1 cellular context compared by ENCODE assay signal in the genomic region with DNA sequence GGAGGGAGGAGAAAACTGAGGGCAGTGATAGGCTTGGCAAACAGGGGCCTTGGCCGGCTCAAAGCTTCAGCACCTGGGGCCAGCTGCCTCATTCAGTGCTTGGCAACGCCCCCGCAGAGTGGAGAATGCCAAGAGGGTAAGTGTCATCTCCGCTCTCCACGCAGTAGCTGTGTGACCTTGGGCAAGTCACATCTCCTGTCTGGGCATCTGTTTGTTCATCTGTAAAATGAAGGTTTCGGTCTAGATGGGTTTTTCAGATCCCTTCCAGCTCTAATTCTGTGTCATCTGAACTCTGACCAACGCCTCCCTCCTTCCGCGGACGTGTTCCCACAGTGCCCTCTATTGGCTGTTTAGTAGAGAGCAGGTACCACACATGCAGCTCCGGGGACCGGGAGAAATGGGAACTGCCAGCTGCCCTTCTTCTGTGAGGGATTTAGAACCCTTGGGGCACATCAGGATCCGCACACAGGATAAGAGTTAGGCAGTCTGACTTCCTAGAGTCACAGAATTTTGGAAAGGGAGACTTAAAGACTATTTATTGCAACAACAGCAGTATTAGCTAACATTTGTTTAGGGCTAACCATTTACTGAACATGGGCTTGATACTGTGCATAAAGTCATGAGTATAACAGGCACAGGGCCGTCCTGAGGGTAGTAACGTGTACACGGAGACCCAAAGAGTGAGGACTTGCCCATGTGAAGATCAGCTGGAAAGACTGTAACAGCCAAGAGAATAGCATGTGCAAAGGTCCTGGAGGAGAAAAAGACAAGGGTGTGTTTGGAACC.
TF ChIP-seq lines count a peak whose summit lies in the region.

No MANE protein-coding gene starts in this region.

TF ChIP-seq in HepG2, 621 proteins besides CTCF, POLR2A, EP300 and RAD21 (continued from another document and continues in another):
- TF ChIP-seq HMGXB4 (CRISPR knock-in tag; IDR thresholded peaks at IDR 0.05; ENCODE audit: borderline replicate concordance in 1 of 2, low read depth in 1 of 2), result peak in 1 of 2 experiments; percentile 57; a peak in 1 of 4 replicates
- no peak for TF ChIP-seq PCBP2 (optimal IDR thresholded peaks at IDR 0.05; ENCODE audit: low read depth, low read length, poor library complexity, severe bottlenecking)
- no peak for TF ChIP-seq ZSCAN12 (CRISPR knock-in tag; IDR thresholded peaks at IDR 0.05)
- no peak for TF ChIP-seq HOXA7 (CRISPR knock-in tag; IDR thresholded peaks at IDR 0.05)
- no peak for TF ChIP-seq ZFP90 (CRISPR knock-in tag; IDR thresholded peaks at IDR 0.05; ENCODE audit: borderline replicate concordance)
- TF ChIP-seq ZNF709 (CRISPR knock-in tag; IDR thresholded peaks at IDR 0.05), result 0 out of 2 replicates have a peak, but pooled peaks have one; percentile 48
- TF ChIP-seq E2F5 (CRISPR knock-in tag; conservative IDR thresholded peaks at IDR 0.05), result peak; percentile 19; the same call in 1 of the 2 replicates
- TF ChIP-seq, protein P1, sequence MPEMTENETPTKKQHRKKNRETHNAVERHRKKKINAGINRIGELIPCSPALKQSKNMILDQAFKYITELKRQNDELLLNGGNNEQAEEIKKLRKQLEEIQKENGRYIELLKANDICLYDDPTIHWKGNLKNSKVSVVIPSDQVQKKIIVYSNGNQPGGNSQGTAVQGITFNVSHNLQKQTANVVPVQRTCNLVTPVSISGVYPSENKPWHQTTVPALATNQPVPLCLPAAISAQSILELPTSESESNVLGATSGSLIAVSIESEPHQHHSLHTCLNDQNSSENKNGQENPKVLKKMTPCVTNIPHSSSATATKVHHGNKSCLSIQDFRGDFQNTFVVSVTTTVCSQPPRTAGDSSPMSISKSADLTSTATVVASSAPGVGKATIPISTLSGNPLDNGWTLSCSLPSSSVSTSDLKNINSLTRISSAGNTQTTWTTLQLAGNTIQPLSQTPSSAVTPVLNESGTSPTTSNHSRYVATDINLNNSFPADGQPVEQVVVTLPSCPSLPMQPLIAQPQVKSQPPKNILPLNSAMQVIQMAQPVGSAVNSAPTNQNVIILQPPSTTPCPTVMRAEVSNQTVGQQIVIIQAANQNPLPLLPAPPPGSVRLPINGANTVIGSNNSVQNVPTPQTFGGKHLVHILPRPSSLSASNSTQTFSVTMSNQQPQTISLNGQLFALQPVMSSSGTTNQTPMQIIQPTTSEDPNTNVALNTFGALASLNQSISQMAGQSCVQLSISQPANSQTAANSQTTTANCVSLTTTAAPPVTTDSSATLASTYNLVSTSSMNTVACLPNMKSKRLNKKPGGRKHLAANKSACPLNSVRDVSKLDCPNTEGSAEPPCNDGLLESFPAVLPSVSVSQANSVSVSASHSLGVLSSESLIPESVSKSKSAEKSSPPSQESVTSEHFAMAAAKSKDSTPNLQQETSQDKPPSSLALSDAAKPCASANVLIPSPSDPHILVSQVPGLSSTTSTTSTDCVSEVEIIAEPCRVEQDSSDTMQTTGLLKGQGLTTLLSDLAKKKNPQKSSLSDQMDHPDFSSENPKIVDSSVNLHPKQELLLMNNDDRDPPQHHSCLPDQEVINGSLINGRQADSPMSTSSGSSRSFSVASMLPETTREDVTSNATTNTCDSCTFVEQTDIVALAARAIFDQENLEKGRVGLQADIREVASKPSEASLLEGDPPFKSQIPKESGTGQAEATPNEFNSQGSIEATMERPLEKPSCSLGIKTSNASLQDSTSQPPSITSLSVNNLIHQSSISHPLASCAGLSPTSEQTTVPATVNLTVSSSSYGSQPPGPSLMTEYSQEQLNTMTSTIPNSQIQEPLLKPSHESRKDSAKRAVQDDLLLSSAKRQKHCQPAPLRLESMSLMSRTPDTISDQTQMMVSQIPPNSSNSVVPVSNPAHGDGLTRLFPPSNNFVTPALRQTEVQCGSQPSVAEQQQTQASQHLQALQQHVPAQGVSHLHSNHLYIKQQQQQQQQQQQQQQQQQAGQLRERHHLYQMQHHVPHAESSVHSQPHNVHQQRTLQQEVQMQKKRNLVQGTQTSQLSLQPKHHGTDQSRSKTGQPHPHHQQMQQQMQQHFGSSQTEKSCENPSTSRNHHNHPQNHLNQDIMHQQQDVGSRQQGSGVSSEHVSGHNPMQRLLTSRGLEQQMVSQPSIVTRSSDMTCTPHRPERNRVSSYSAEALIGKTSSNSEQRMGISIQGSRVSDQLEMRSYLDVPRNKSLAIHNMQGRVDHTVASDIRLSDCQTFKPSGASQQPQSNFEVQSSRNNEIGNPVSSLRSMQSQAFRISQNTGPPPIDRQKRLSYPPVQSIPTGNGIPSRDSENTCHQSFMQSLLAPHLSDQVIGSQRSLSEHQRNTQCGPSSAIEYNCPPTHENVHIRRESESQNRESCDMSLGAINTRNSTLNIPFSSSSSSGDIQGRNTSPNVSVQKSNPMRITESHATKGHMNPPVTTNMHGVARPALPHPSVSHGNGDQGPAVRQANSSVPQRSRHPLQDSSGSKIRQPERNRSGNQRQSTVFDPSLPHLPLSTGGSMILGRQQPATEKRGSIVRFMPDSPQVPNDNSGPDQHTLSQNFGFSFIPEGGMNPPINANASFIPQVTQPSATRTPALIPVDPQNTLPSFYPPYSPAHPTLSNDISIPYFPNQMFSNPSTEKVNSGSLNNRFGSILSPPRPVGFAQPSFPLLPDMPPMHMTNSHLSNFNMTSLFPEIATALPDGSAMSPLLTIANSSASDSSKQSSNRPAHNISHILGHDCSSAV (CRISPR knock-in tag; IDR thresholded peaks at IDR 0.05; ENCODE audit: borderline replicate concordance), result no peak
- TF ChIP-seq FOXO1 (CRISPR knock-in tag; IDR thresholded peaks at IDR 0.05), result peak; percentile 26; the same call in 1 of the 2 replicates
- TF ChIP-seq THYN1 (CRISPR knock-in tag; IDR thresholded peaks at IDR 0.05; ENCODE audit: borderline replicate concordance, low read depth), result no peak
- no peak for TF ChIP-seq AFF4 (CRISPR knock-in tag; IDR thresholded peaks at IDR 0.05)
- TF ChIP-seq ZNF335 (CRISPR knock-in tag; IDR thresholded peaks at IDR 0.05), result 0 out of 2 replicates have a peak, but pooled peaks have one; percentile 37
- 0 out of 2 replicates have a peak, but pooled peaks have one; percentile 41 for TF ChIP-seq ZNF598 (CRISPR knock-in tag; IDR thresholded peaks at IDR 0.05; ENCODE audit: borderline replicate concordance)
- TF ChIP-seq PHF21A (CRISPR knock-in tag; IDR thresholded peaks at IDR 0.05), result no peak
- no peak for TF ChIP-seq YY1 (IDR thresholded peaks at IDR 0.05; ENCODE audit: insufficient read depth, insufficient replicate concordance, low read depth, low read length)
- 0 out of 2 replicates have a peak, but pooled peaks have one; percentile 28 for TF ChIP-seq ZNF232 (CRISPR knock-in tag; IDR thresholded peaks at IDR 0.05; ENCODE audit: borderline replicate concordance)
- TF ChIP-seq RXRA (CRISPR knock-in tag; IDR thresholded peaks at IDR 0.05), result 0 out of 2 replicates have a peak, but pooled peaks have one; percentile 40
- no peak for TF ChIP-seq ATAD3A (CRISPR knock-in tag; IDR thresholded peaks at IDR 0.05)
- no peak for TF ChIP-seq ZNF180 (CRISPR knock-in tag; IDR thresholded peaks at IDR 0.05; ENCODE audit: borderline replicate concordance, low read depth)
- no peak for TF ChIP-seq TBX3 (IDR thresholded peaks at IDR 0.05; ENCODE audit: borderline replicate concordance)
- TF ChIP-seq HES4 (CRISPR knock-in tag; IDR thresholded peaks at IDR 0.05; ENCODE audit: borderline replicate concordance), result peak; percentile 60; the same call in 1 of the 2 replicates
- peak; percentile 79; the same call in 1 of the 2 replicates for TF ChIP-seq HNF1B (CRISPR knock-in tag; IDR thresholded peaks at IDR 0.05)
- TF ChIP-seq, protein P2, sequence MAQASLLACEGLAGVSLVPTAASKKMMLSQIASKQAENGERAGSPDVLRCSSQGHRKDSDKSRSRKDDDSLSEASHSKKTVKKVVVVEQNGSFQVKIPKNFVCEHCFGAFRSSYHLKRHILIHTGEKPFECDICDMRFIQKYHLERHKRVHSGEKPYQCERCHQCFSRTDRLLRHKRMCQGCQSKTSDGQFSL (CRISPR knock-in tag; IDR thresholded peaks at IDR 0.05), result no peak
- peak; percentile 53; the same call in 1 of the 2 replicates for TF ChIP-seq MAZ (IDR thresholded peaks at IDR 0.05; ENCODE audit: borderline replicate concordance, low read depth, low read length)
- TF ChIP-seq MAZ (CRISPR knock-in tag; IDR thresholded peaks at IDR 0.05; ENCODE audit: low read depth), result no peak
- 0 out of 2 replicates have a peak, but pooled peaks have one; percentile 31 for TF ChIP-seq ZSCAN9 (CRISPR knock-in tag; IDR thresholded peaks at IDR 0.05; ENCODE audit: borderline replicate concordance)
- TF ChIP-seq ZNF75D (CRISPR knock-in tag; IDR thresholded peaks at IDR 0.05; ENCODE audit: borderline replicate concordance), result no peak
- no peak for TF ChIP-seq NRL (CRISPR knock-in tag; IDR thresholded peaks at IDR 0.05; ENCODE audit: borderline replicate concordance)
- no peak for TF ChIP-seq SYNCRIP (IDR thresholded peaks at IDR 0.05; ENCODE audit: insufficient read depth, low read depth, low read length)
- peak; percentile 57; the same call in 1 of the 2 replicates for TF ChIP-seq SP4 (CRISPR knock-in tag; IDR thresholded peaks at IDR 0.05)
- no peak for TF ChIP-seq ZSCAN25 (CRISPR knock-in tag; IDR thresholded peaks at IDR 0.05)
- peak; percentile 63; the same call in 1 of the 2 replicates for TF ChIP-seq ZBTB26 (CRISPR knock-in tag; IDR thresholded peaks at IDR 0.05; ENCODE audit: borderline replicate concordance)
- TF ChIP-seq, protein P3, sequence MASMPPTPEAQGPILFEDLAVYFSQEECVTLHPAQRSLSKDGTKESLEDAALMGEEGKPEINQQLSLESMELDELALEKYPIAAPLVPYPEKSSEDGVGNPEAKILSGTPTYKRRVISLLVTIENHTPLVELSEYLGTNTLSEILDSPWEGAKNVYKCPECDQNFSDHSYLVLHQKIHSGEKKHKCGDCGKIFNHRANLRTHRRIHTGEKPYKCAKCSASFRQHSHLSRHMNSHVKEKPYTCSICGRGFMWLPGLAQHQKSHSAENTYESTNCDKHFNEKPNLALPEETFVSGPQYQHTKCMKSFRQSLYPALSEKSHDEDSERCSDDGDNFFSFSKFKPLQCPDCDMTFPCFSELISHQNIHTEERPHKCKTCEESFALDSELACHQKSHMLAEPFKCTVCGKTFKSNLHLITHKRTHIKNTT (CRISPR knock-in tag; IDR thresholded peaks at IDR 0.05), result no peak
